In genomic region chr21:43741425-43742096, GRCh38 we compare ENCODE assay signal across 1 cellular context.
TF ChIP-seq lines count a peak whose summit lies in the region.

No MANE protein-coding gene starts in this region.

TF ChIP-seq in WTC11, 78 proteins besides CTCF, POLR2A, EP300 and RAD21:
- TF ChIP-seq AR (CRISPR knock-in tag; IDR thresholded peaks at IDR 0.05) = no peak
- no peak for TF ChIP-seq IRF1 (CRISPR knock-in tag; IDR thresholded peaks at IDR 0.05)
